17 cellular contexts compared by ENCODE assay signal in the genomic region with DNA sequence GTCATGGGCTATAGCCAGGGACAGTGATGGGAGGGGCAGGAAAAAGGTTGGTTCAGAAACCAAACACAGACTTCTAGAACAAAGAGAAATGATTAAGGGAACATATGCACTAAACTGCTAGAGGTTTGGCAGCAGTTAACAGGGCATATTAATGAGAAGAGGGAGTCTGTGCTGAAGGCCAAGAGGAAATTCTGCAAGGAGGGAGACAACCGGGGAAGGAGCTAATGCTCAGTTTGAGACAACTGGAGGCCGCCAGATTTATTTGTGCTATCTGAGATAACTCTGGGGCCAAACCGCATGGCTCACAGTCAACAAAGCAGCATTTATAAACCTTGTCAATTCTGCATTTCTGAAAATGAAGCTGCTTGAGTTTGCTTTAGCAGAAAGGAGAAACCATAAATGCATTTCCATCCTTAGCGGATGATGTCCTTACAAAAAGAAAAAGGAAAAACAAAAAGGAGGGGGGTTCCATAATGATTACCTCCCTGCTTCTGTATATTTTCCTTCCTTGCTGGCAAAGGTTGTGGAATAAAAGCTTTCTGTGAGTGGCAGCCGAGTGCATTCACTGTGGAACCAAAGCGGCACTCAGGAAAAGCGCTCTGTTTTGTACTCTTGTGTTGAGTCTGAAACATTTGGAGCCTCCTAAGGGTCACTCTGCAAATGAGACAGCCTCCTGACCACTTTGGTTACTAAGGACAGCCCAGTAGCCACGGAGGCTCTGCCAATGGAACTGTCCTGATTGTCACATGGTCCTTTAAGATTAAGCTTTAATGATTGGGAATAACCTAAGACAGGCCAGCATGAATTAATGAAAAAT.
A peak's percentile ranks its signal among the peaks of the same experiment; 100 is the strongest.
DNase-seq lines count a peak whose midpoint lies in the region; ATAC-seq and TF ChIP-seq lines count a peak whose summit lies in the region.
"Had no signal": no experiment of that assay in that cellular context is flagged by ENCODE, and none has a peak within 500 bp of the region (broad histone marks: within the 10 kb centered on the region; RNA-seq: fewer than 3 reads in every experiment).

No MANE protein-coding gene starts in this region.

- intact Hi-C loops in left cardiac atrium (cut with DNase I): no loop called here

- H3K9ac ChIP-seq in Loucy (ENCODE audit: low read depth, low read length, poor library complexity, severe bottlenecking) (peak overlapping the region; percentile 49), smooth muscle cell (ENCODE audit: low read depth) (no peak overlapping the region), Karpas-422 (ENCODE audit: low read length) (no peak overlapping the region)

- WGBS in smooth muscle cell (ENCODE audit: low lambda C conversion rate): 69% methylated on average over 8 of the region's 8 CpGs

- H3K4me1 ChIP-seq in Loucy (ENCODE audit: insufficient read depth, low read length, poor library complexity, severe bottlenecking) (peaks cover 45% of the 10 kb centered on the region), smooth muscle cell (ENCODE audit: low read depth) (peaks cover 14% of the 10 kb centered on the region), Karpas-422 (ENCODE audit: low read length) (no peaks in the 10 kb centered on the region)
- H3K4me1 ChIP-seq: Caco-2 had no signal

- TF ChIP-seq CTCF in Loucy (conservative IDR thresholded peaks at IDR 0.05; ENCODE audit: low read length) (no peak), smooth muscle cell (IDR thresholded peaks at IDR 0.05; ENCODE audit: borderline replicate concordance, insufficient read depth, poor library complexity, severe bottlenecking) (no peak)

- no peaks in the 10 kb centered on the region for H4K20me1 ChIP-seq in Loucy (ENCODE audit: insufficient read depth, low read length, poor library complexity, severe bottlenecking)
- peaks cover 5% of the 10 kb centered on the region for H4K20me1 ChIP-seq in smooth muscle cell (ENCODE audit: low read depth)
- H4K20me1 ChIP-seq in Karpas-422 (ENCODE audit: insufficient read depth, low read depth, low read length): no peaks in the 10 kb centered on the region

- H3K27ac ChIP-seq in smooth muscle cell (ENCODE audit: low read depth) (no peak overlapping the region), Karpas-422 (ENCODE audit: low read length) (no peak overlapping the region)
- H3K27ac ChIP-seq: ascending aorta, epithelial cell of prostate, WERI-Rb-1 had no signal

- H3K27me3 ChIP-seq in Loucy (ENCODE audit: insufficient read depth, low read length, poor library complexity, severe bottlenecking) (no peaks in the 10 kb centered on the region), smooth muscle cell (ENCODE audit: low read depth) (no peaks in the 10 kb centered on the region), Karpas-422 (ENCODE audit: low read length) (no peaks in the 10 kb centered on the region)
- H3K27me3 ChIP-seq: ascending aorta had no signal

- ATAC-seq in left cardiac atrium: peak; percentile 20 to 70
- ATAC-seq in GM21786 (IDR thresholded peaks at IDR 0.05; ENCODE audit: unreplicated experiment): no peak
- no peak for ATAC-seq in GM18520 (IDR thresholded peaks at IDR 0.05; ENCODE audit: unreplicated experiment)

- peak overlapping the region; percentile 45 for H2AFZ ChIP-seq in Loucy (ENCODE audit: low read length)
- H2AFZ ChIP-seq in smooth muscle cell (ENCODE audit: low read depth): no peak overlapping the region
- no peak overlapping the region for H2AFZ ChIP-seq in Karpas-422 (ENCODE audit: low read length)

- peak overlapping the region; percentile 55 for H3K4me2 ChIP-seq in Loucy (ENCODE audit: low read depth, low read length, poor library complexity, severe bottlenecking)
- peak overlapping the region; percentile 41 for H3K4me2 ChIP-seq in smooth muscle cell
- H3K4me2 ChIP-seq in Karpas-422 (ENCODE audit: low read depth, low read length, poor library complexity, severe bottlenecking): no peak overlapping the region

- no peaks in the 10 kb centered on the region for H3K36me3 ChIP-seq in Loucy (ENCODE audit: insufficient read depth, low read length)
- no peaks in the 10 kb centered on the region for H3K36me3 ChIP-seq in smooth muscle cell (ENCODE audit: low read depth)
- no peaks in the 10 kb centered on the region for H3K36me3 ChIP-seq in Karpas-422 (ENCODE audit: insufficient read depth, low read length)
- H3K36me3 ChIP-seq: WERI-Rb-1 had no signal

- H3F3A ChIP-seq in Loucy (ENCODE audit: low read depth): no peaks in the 10 kb centered on the region; the same call in 1 of the 2 replicates
- H3F3A ChIP-seq in smooth muscle cell (ENCODE audit: low read depth): no peaks in the 10 kb centered on the region

- H3K9me2 ChIP-seq in Loucy (replicated peaks; ENCODE audit: low read depth, low read length): no peaks in the 10 kb centered on the region
- H3K9me2 ChIP-seq in Karpas-422 (replicated peaks; ENCODE audit: insufficient read depth, low read length): no peaks in the 10 kb centered on the region

- H3K79me2 ChIP-seq in Loucy (ENCODE audit: insufficient read depth, low read length) (no peaks in the 10 kb centered on the region), smooth muscle cell (ENCODE audit: low read depth) (no peaks in the 10 kb centered on the region), Karpas-422 (ENCODE audit: low read length) (no peaks in the 10 kb centered on the region)

- DNase-seq in amniotic epithelial cell (ENCODE audit: low read depth) (peak; percentile 95), left cardiac atrium (no peak), smooth muscle cell (lab: John Stamatoyannopoulos, UW; ENCODE audit: unreplicated experiment) (no peak), Karpas-422 (no peak)
- no peak for DNase-seq in stimulated activated CD4-positive, alpha-beta T cell treated with anti-CD3 and anti-CD28 coated beads, Interleukin-4, amount 100 ng/mL, for 24 hours
- DNase-seq: activated CD8-positive, alpha-beta memory T cell treated with anti-CD3 and anti-CD28 coated beads, Interleukin-2, amount 50 U/mL, for 48 hours; Caco-2; GOT3; naive B cell; NCI-H2171; stimulated activated CD4-positive, alpha-beta T cell treated with anti-CD3 and anti-CD28 coated beads, Interleukin-15, amount 100 ng/mL, for 24 hours; WERI-Rb-1 had no signal

- H3K9me3 ChIP-seq in Loucy (ENCODE audit: insufficient read depth, low read depth, low read length) (no peaks in the 10 kb centered on the region), smooth muscle cell (replicated peaks; ENCODE audit: low read depth) (no peaks in the 10 kb centered on the region), Karpas-422 (ENCODE audit: low read length) (no peaks in the 10 kb centered on the region)
- H3K9me3 ChIP-seq: ascending aorta, Caco-2 had no signal

- H3K4me3 ChIP-seq in Loucy (ENCODE audit: low read length, poor library complexity, severe bottlenecking) (peak overlapping the region; percentile 10), smooth muscle cell (no peak overlapping the region), Karpas-422 (ENCODE audit: low read length) (no peak overlapping the region)
- H3K4me3 ChIP-seq: ascending aorta had no signal

Comparison
In these comparisons a context has a peak if more than half of its experiments do, and no peak if none do; other contexts are left out.
1. ATAC-seq: peak in left cardiac atrium (2 of 2); none in GM21786 (single experiment) and GM18520 (single experiment).